In genomic region chr17:72602517-72603345, GRCh38 we compare ENCODE assay signal across 9 cellular contexts.
DNase-seq lines count a peak whose midpoint lies in the region; ATAC-seq and TF ChIP-seq lines count a peak whose summit lies in the region.
"Had no signal": no experiment of that assay in that cellular context is flagged by ENCODE, and none has a peak within 500 bp of the region (broad histone marks: within the 10 kb centered on the region; RNA-seq: fewer than 3 reads in every experiment).

No MANE protein-coding gene starts in this region.

- H3K36me3 Mint-ChIP-seq in GM23338 (ENCODE audit: low read depth): no peaks in the 10 kb centered on the region

- H3F3A ChIP-seq in GM23338 (replicated peaks; ENCODE audit: low read depth): 0 out of 2 replicates have a peak, but pooled peaks cover 3% of the 10 kb centered on the region

- H3K4me1 ChIP-seq in ACC112 (ENCODE audit: control insufficient read depth, insufficient read depth, low read length, unreplicated experiment) (peaks cover 45% of the 10 kb centered on the region), GM23338 (ENCODE audit: insufficient read depth) (peaks cover 12% of the 10 kb centered on the region), Panc1 (ENCODE audit: control insufficient read depth, insufficient read depth, low read length) (peaks cover 17% of the 10 kb centered on the region), Peyer's patch (peaks cover 0 to 8% (median 0%) of the 10 kb centered on the region in 4 donors)

- no peaks in the 10 kb centered on the region for H3K9me3 ChIP-seq in Panc1 (ENCODE audit: control insufficient read depth, insufficient read depth, low read depth, low read length)
- peaks cover 0 to 3% (median 0%) of the 10 kb centered on the region in 4 donors for H3K9me3 ChIP-seq in Peyer's patch

- no peaks in the 10 kb centered on the region for H4K20me1 ChIP-seq in GM23338 (replicated peaks; ENCODE audit: insufficient read depth)

- H3K4me2 ChIP-seq in GM23338: peak overlapping the region; percentile 44

- H3K27ac Mint-ChIP-seq in GM23338: no peak overlapping the region
- H3K27ac Mint-ChIP-seq: naive B cell had no signal

- peaks cover 2% of the 10 kb centered on the region for H3K27me3 Mint-ChIP-seq in GM23338 (ENCODE audit: insufficient read depth, low read depth, poor library complexity)

- CTCF ChIA-PET in Panc1 (lab: Charles Lee): no interaction called here

- in situ Hi-C loops in Panc1 (cut with HindIII; ENCODE audit: low pct_unique_long_range_greater_than_20kb, low sequenced_read_pairs): no loop called here

- peak overlapping the region; percentile 99 for H3K27ac ChIP-seq in ACC112 (ENCODE audit: low read depth, low read length)
- no peak overlapping the region for H3K27ac ChIP-seq in GM23338 (ENCODE audit: low read depth)
- peak overlapping the region; percentile 74 for H3K27ac ChIP-seq in Panc1 (ENCODE audit: low read length)
- no peak overlapping the region for H3K27ac ChIP-seq in Peyer's patch

- TF ChIP-seq CTCF in GM23338 (conservative IDR thresholded peaks at IDR 0.05; ENCODE audit: low read depth in 2 of 2) (peak; percentile 1 to 43; a peak in 2 of 4 replicates), Panc1 (IDR thresholded peaks at IDR 0.05) (no peak), Peyer's patch (IDR thresholded peaks at IDR 0.05) (no peak)

- H3K4me1 Mint-ChIP-seq in GM23338: peaks cover 23% of the 10 kb centered on the region
- H3K4me1 Mint-ChIP-seq: naive B cell had no signal

- H3K36me3 ChIP-seq in ACC112 (ENCODE audit: insufficient read depth, low read length) (no peaks in the 10 kb centered on the region), GM23338 (ENCODE audit: insufficient read depth) (no peaks in the 10 kb centered on the region), Panc1 (ENCODE audit: control insufficient read depth, insufficient read depth, low read length) (no peaks in the 10 kb centered on the region), Peyer's patch (no peaks in the 10 kb centered on the region)

- TF ChIP-seq POLR2A in Peyer's patch (IDR thresholded peaks at IDR 0.05): no peak

- peak; percentile 94 for ATAC-seq in GM23338
- peak; percentile 58 for ATAC-seq in Panc1
- no peak for ATAC-seq in HG03378 (IDR thresholded peaks at IDR 0.05; ENCODE audit: unreplicated experiment)

- H3K27me3 ChIP-seq in ACC112 (ENCODE audit: insufficient read depth, low read length) (no peaks in the 10 kb centered on the region), GM23338 (ENCODE audit: insufficient read depth) (no peaks in the 10 kb centered on the region), Panc1 (ENCODE audit: control insufficient read depth, insufficient read depth, low read length) (no peaks in the 10 kb centered on the region), Peyer's patch (no peaks in the 10 kb centered on the region)

- intact Hi-C loops in Panc1 (cut with micrococcal nuclease; ENCODE audit: unreplicated experiment): no loop called here

- DNase-seq in GM23338 (ENCODE audit: low spot score) (peak; percentile 90), Panc1 (ENCODE audit: low read depth, low spot score) (no peak), foreskin melanocyte (peak; percentile 56), KG1 (lab: John Stamatoyannopoulos, UW) (no peak), Peyer's patch (no peak)
- DNase-seq in activated CD8-positive, alpha-beta memory T cell treated with anti-CD3 and anti-CD28 coated beads, Interleukin-2, amount 50 U/mL, for 48 hours: no peak
- DNase-seq: naive B cell had no signal

- H3K4me3 Mint-ChIP-seq in GM23338: peak overlapping the region; percentile 20; the same call in 1 of the 3 replicates
- H3K4me3 Mint-ChIP-seq: naive B cell had no signal

- H3K9me2 ChIP-seq in GM23338 (ENCODE audit: insufficient read depth): no peaks in the 10 kb centered on the region

- peak overlapping the region; percentile 7 for H2AFZ ChIP-seq in ACC112 (ENCODE audit: low read length, unreplicated experiment)
- H2AFZ ChIP-seq in GM23338: peak overlapping the region; percentile 56; the same call in 1 of the 2 replicates

- H3K9me3 Mint-ChIP-seq in GM23338: no peaks in the 10 kb centered on the region; the same call in 1 of the 3 replicates

- H3K4me3 ChIP-seq in ACC112 (ENCODE audit: low read depth, low read length) (peak overlapping the region; percentile 39), GM23338 (no peak overlapping the region), Panc1 (ENCODE audit: low read depth in 2 of 2, low read length in 2 of 2) (0 out of 4 replicates have a peak overlapping the region, but pooled peaks of 1 of the 2 experiments have one; percentile 9), Peyer's patch (no peak overlapping the region)

- no peaks in the 10 kb centered on the region for H3K79me2 ChIP-seq in ACC112 (ENCODE audit: control insufficient read depth, insufficient read depth, low read length, unreplicated experiment)
- no peaks in the 10 kb centered on the region for H3K79me2 ChIP-seq in GM23338 (replicated peaks; ENCODE audit: insufficient read depth)

- BruUV-seq in Panc1 (replicated peaks; lab: Mats Ljungman, UMichigan): no TSS peak

- POLR2A ChIA-PET in Panc1 (lab: Charles Lee): interaction anchor here (0.6 to 1.1 kb wide), 2 partner anchors 11 to 16 kb away, joined by 4 to 9 read pairs; no protein-coding TSS in a partner anchor

TF ChIP-seq in GM23338, 12 proteins besides CTCF, POLR2A, EP300 and RAD21:
- TF ChIP-seq CREB1 (CRISPR knock-in tag; IDR thresholded peaks at IDR 0.05; ENCODE audit: low read depth): 0 out of 2 replicates have a peak, but pooled peaks have one; percentile 10
- no peak for TF ChIP-seq ETS1 (IDR thresholded peaks at IDR 0.05)

Comparison
In these comparisons a context has a peak if more than half of its experiments do, and no peak if none do; other contexts are left out.
1. H3K27ac ChIP-seq: peak in ACC112 (single experiment) and Panc1 (single experiment); none in GM23338 (single experiment) and Peyer's patch (0 of 4).
2. DNase-seq: peak in GM23338 (single experiment) and foreskin melanocyte (single experiment); none in Panc1 (single experiment), KG1 (single experiment), Peyer's patch (0 of 3) and activated CD8-positive, alpha-beta memory T cell treated with anti-CD3 and anti-CD28 coated beads, Interleukin-2, amount 50 U/mL, for 48 hours (single experiment).
3. CTCF ChIP-seq: peak in GM23338 (2 of 2); none in Panc1 (single experiment) and Peyer's patch (0 of 6).